20 cellular contexts compared by ENCODE assay signal in the genomic region with DNA sequence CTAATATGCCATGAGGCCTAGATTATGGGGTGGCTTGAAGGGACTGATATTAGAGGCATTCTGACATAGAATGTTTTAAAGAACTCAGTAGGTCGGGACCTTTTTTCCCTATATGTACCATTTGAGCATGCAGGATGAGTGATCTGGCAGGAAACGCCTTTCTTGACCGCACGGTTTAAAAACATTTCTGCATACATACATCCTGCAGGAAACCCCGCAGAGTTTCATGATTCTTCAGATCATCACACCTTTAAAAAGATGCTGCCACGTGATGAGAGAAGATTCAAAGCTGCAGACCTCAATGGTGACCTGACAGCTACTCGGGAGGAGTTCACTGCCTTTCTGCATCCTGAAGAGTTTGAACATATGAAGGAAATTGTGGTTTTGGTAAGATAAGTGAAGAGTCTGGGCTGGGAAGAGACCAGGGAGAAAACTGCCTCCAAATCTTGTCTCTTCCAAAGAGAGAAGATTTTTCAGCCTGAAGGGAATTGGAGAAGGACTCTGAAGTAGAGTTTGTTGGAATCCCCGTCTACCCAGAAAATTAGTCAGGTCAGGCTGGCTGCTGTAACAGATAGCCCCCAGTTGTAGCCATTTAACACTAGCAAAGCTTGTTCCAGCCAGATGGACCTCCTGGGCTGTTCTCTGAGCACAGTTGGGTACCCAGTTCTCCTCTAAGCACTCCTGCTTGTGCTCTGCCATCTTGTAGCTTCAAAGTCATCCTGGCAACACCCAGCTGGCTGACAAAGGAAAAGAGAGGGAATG.
"Had no signal": no experiment of that assay in that cellular context is flagged by ENCODE, and none has a peak within 500 bp of the region (broad histone marks: within the 10 kb centered on the region; RNA-seq: fewer than 3 reads in every experiment).

No MANE protein-coding gene starts in this region.

- H3K27me3 Mint-ChIP-seq: activated CD4-positive, alpha-beta T cell treated with anti-CD3 and anti-CD28 coated beads, Interleukin-2, amount 10 ng/mL, durations not matched to agents 7 days and 5 days; T-cell had no signal

- H3K9me3 Mint-ChIP-seq: activated T-helper 2 cell treated with anti-CD3 and anti-CD28 coated beads, Interferon-gamma antibody, Interleukin-2, Interleukin-4, amounts not matched to agents 10 μg/mL and 5 μg/mL and 100 μg/mL, durations not matched to agents 14 hours and 24 hours and 36 hours; T-cell had no signal

- H3K4me3 Mint-ChIP-seq: activated CD4-positive, alpha-beta T cell treated with anti-CD3 and anti-CD28 coated beads, Interleukin-2, amount 10 ng/mL, durations not matched to agents 7 days and 5 days; T-cell had no signal

- ATAC-seq: Right ventricle myocardium inferior, T-cell had no signal

- DNase-seq: activated CD4-positive, alpha-beta T cell treated with anti-CD3 and anti-CD28 coated beads, Interleukin-2, amount 10 ng/mL, durations not matched to agents 7 days and 5 days; activated CD4-positive, CD25-positive, alpha-beta regulatory T cell; activated gamma-delta T cell treated with Interleukin-2 at 50 U/mL for 16 hours; activated naive CD4-positive, alpha-beta T cell treated with anti-CD3 and anti-CD28 coated beads, Interleukin-2, amount 50 U/mL, for 16 hours; activated T-cell treated with anti-CD3 and anti-CD28 coated beads for 4 hours; activated T-cell treated with anti-CD3 and anti-CD28 coated beads, Interleukin-2, amount 50 U/mL, for 48 hours; aorta; central memory CD4-positive, alpha-beta T cell; MV-4-11; NCI-H1092 treated with DMSO at 0.1 percent for 48 hours; NCI-H1417 treated with DMSO at 0.1 percent for 48 hours; NCI-H1694 treated with DMSO at 0.1 percent for 48 hours; NCI-H2029 treated with DMSO at 0.1 percent for 48 hours; NCI-H345; NCI-H510A; NCI-H526 treated with DMSO at 0.1 percent for 48 hours; NCI-H82; T-cell had no signal

- H3K27ac Mint-ChIP-seq: activated CD4-positive, alpha-beta T cell treated with anti-CD3 and anti-CD28 coated beads, Interleukin-2, amount 10 ng/mL, durations not matched to agents 7 days and 5 days; activated T-helper 2 cell treated with anti-CD3 and anti-CD28 coated beads, Interferon-gamma antibody, Interleukin-2, Interleukin-4, amounts not matched to agents 10 μg/mL and 5 μg/mL and 100 μg/mL, durations not matched to agents 14 hours and 24 hours and 36 hours had no signal
